Comparison of ENCODE assay signal across 1 cellular context in genomic region chr20:324177-325042, GRCh38.
A peak's percentile ranks its signal among the peaks of the same experiment; 100 is the strongest.
TF ChIP-seq lines count a peak whose summit lies in the region.

No MANE protein-coding gene starts in this region.

TF ChIP-seq in HepG2, 621 proteins besides CTCF, POLR2A, EP300 and RAD21 (continued from another document and continues in another):
- TF ChIP-seq LRRFIP1 (CRISPR knock-in tag; conservative IDR thresholded peaks at IDR 0.05): no peak
- TF ChIP-seq HHEX (CRISPR knock-in tag; IDR thresholded peaks at IDR 0.05): no peak
- TF ChIP-seq EEA1 (CRISPR knock-in tag; IDR thresholded peaks at IDR 0.05; ENCODE audit: borderline replicate concordance): peak; percentile 99; the same call in 1 of the 2 replicates
- TF ChIP-seq POLR2G (IDR thresholded peaks at IDR 0.05; ENCODE audit: low read depth, low read length): peak; percentile 87
- peak; percentile 79 for TF ChIP-seq GMEB1 (CRISPR knock-in tag; IDR thresholded peaks at IDR 0.05; ENCODE audit: borderline replicate concordance)
- TF ChIP-seq CBFB (CRISPR knock-in tag; IDR thresholded peaks at IDR 0.05): peak; percentile 97
- TF ChIP-seq MIXL1 (CRISPR knock-in tag; IDR thresholded peaks at IDR 0.05): peak; percentile 91
- TF ChIP-seq ZNF407 (CRISPR knock-in tag; IDR thresholded peaks at IDR 0.05; ENCODE audit: not compliant biosample characterization): peak; percentile 99
- peak; percentile 94; the same call in 1 of the 2 replicates for TF ChIP-seq ZNF670 (CRISPR knock-in tag; IDR thresholded peaks at IDR 0.05; ENCODE audit: borderline replicate concordance)
- TF ChIP-seq MAFK (conservative IDR thresholded peaks at IDR 0.05 in 1 of 2, IDR thresholded peaks at IDR 0.05 in 1 of 2; ENCODE audit: low read length in 2 of 2): no peak
- TF ChIP-seq SIX4 (CRISPR knock-in tag; IDR thresholded peaks at IDR 0.05): peak; percentile 78
- no peak for TF ChIP-seq ATF1 (CRISPR knock-in tag; IDR thresholded peaks at IDR 0.05)
- peak; percentile 93 for TF ChIP-seq MTF1 (CRISPR knock-in tag; IDR thresholded peaks at IDR 0.05)
- peak; percentile 97; the same call in 1 of the 2 replicates for TF ChIP-seq E2F2 (CRISPR knock-in tag; IDR thresholded peaks at IDR 0.05; ENCODE audit: borderline replicate concordance)
- no peak for TF ChIP-seq MAFG (CRISPR knock-in tag; IDR thresholded peaks at IDR 0.05)
- peak; percentile 60; the same call in 1 of the 2 replicates for TF ChIP-seq ZNF660 (CRISPR knock-in tag; IDR thresholded peaks at IDR 0.05; ENCODE audit: borderline replicate concordance, low read depth)
- TF ChIP-seq FOXK2 (IDR thresholded peaks at IDR 0.05): no peak
- no peak; the same call in 1 of the 2 replicates for TF ChIP-seq ZNF557 (CRISPR knock-in tag; IDR thresholded peaks at IDR 0.05)
- peak; percentile 94 for TF ChIP-seq ZNF468 (CRISPR knock-in tag; IDR thresholded peaks at IDR 0.05)
- peak; percentile 97; the same call in 1 of the 2 replicates for TF ChIP-seq ZNF614 (CRISPR knock-in tag; IDR thresholded peaks at IDR 0.05; ENCODE audit: borderline replicate concordance)
- TF ChIP-seq ZNF496 (CRISPR knock-in tag; IDR thresholded peaks at IDR 0.05; ENCODE audit: insufficient replicate concordance): no peak
- TF ChIP-seq IKZF4 (CRISPR knock-in tag; IDR thresholded peaks at IDR 0.05; ENCODE audit: borderline replicate concordance, low read depth, not compliant biosample characterization): peak; percentile 91
- TF ChIP-seq ZNF577 (CRISPR knock-in tag; IDR thresholded peaks at IDR 0.05; ENCODE audit: borderline replicate concordance, low read depth): no peak
- TF ChIP-seq LCORL (IDR thresholded peaks at IDR 0.05): no peak
- peak; percentile 97 for TF ChIP-seq LCORL (CRISPR knock-in tag; IDR thresholded peaks at IDR 0.05)
- TF ChIP-seq ZNF317 (CRISPR knock-in tag; IDR thresholded peaks at IDR 0.05): peak; percentile 8; the same call in 1 of the 2 replicates
- TF ChIP-seq ZNF749 (CRISPR knock-in tag; IDR thresholded peaks at IDR 0.05; ENCODE audit: borderline replicate concordance): peak; percentile 61; the same call in 1 of the 2 replicates
- peak; percentile 88 for TF ChIP-seq EED (CRISPR knock-in tag; IDR thresholded peaks at IDR 0.05)
- TF ChIP-seq ZNF251 (CRISPR knock-in tag; IDR thresholded peaks at IDR 0.05): peak; percentile 87; the same call in 1 of the 2 replicates
- peak; percentile 84 for TF ChIP-seq TAF1 (CRISPR knock-in tag; IDR thresholded peaks at IDR 0.05)
- TF ChIP-seq BCL6 (CRISPR knock-in tag; IDR thresholded peaks at IDR 0.05): peak; percentile 79
- peak; percentile 32; the same call in 1 of the 2 replicates for TF ChIP-seq HNRNPUL1 (IDR thresholded peaks at IDR 0.05; ENCODE audit: low read depth, low read length)
- TF ChIP-seq KLF13 (CRISPR knock-in tag; IDR thresholded peaks at IDR 0.05): peak; percentile 78; the same call in 1 of the 2 replicates
- peak; percentile 56 for TF ChIP-seq PTBP1 (IDR thresholded peaks at IDR 0.05; ENCODE audit: low read depth, low read length, poor library complexity, severe bottlenecking)
- TF ChIP-seq SRY (CRISPR knock-in tag; IDR thresholded peaks at IDR 0.05): peak; percentile 97; the same call in 1 of the 2 replicates
- no peak for TF ChIP-seq FUBP1 (CRISPR knock-in tag; IDR thresholded peaks at IDR 0.05; ENCODE audit: borderline replicate concordance)
- no peak for TF ChIP-seq KAT2B (IDR thresholded peaks at IDR 0.05; ENCODE audit: borderline replicate concordance, low read depth, low read length)
- TF ChIP-seq CBX5 (CRISPR knock-in tag; IDR thresholded peaks at IDR 0.05; ENCODE audit: borderline replicate concordance): no peak; the same call in 1 of the 2 replicates
- TF ChIP-seq MATR3 (CRISPR knock-in tag; IDR thresholded peaks at IDR 0.05): no peak
- TF ChIP-seq ZBTB38 (CRISPR knock-in tag; IDR thresholded peaks at IDR 0.05): peak; percentile 92
- TF ChIP-seq ARHGAP35 (CRISPR knock-in tag; IDR thresholded peaks at IDR 0.05; ENCODE audit: borderline replicate concordance): peak; percentile 100
- peak; percentile 94; the same call in 1 of the 2 replicates for TF ChIP-seq ZNF782 (CRISPR knock-in tag; IDR thresholded peaks at IDR 0.05; ENCODE audit: borderline replicate concordance)
- TF ChIP-seq ZNF292 (CRISPR knock-in tag; IDR thresholded peaks at IDR 0.05; ENCODE audit: borderline replicate concordance, low read depth): peak; percentile 57; the same call in 1 of the 2 replicates
- peak; percentile 94; the same call in 1 of the 2 replicates for TF ChIP-seq ZNF567 (CRISPR knock-in tag; IDR thresholded peaks at IDR 0.05; ENCODE audit: borderline replicate concordance)
- peak; percentile 91 for TF ChIP-seq ZBTB25 (CRISPR knock-in tag; IDR thresholded peaks at IDR 0.05)
- peak; percentile 88 for TF ChIP-seq AGO1 (IDR thresholded peaks at IDR 0.05; ENCODE audit: low read depth, low read length, poor library complexity, severe bottlenecking)
- TF ChIP-seq ATF7 (IDR thresholded peaks at IDR 0.05): no peak
- peak; percentile 91 for TF ChIP-seq ATF7 (CRISPR knock-in tag; IDR thresholded peaks at IDR 0.05)
- no peak; the same call in 1 of the 2 replicates for TF ChIP-seq MIER2 (CRISPR knock-in tag; IDR thresholded peaks at IDR 0.05)
- no peak for TF ChIP-seq SRF (IDR thresholded peaks at IDR 0.05; ENCODE audit: low read depth, low read length)
- TF ChIP-seq ZFP82 (CRISPR knock-in tag; IDR thresholded peaks at IDR 0.05; ENCODE audit: borderline replicate concordance): no peak
- peak; percentile 97 for TF ChIP-seq ETV6 (CRISPR knock-in tag; conservative IDR thresholded peaks at IDR 0.05)
- peak; percentile 99 for TF ChIP-seq HDAC1 (CRISPR knock-in tag; IDR thresholded peaks at IDR 0.05)
- peak; percentile 27; the same call in 1 of the 2 replicates for TF ChIP-seq ATAD3A (CRISPR knock-in tag; IDR thresholded peaks at IDR 0.05)
- peak; percentile 95 for TF ChIP-seq ZNF790 (CRISPR knock-in tag; IDR thresholded peaks at IDR 0.05; ENCODE audit: borderline replicate concordance)
